Comparison of ENCODE assay signal across 8 cellular contexts in the genomic region with DNA sequence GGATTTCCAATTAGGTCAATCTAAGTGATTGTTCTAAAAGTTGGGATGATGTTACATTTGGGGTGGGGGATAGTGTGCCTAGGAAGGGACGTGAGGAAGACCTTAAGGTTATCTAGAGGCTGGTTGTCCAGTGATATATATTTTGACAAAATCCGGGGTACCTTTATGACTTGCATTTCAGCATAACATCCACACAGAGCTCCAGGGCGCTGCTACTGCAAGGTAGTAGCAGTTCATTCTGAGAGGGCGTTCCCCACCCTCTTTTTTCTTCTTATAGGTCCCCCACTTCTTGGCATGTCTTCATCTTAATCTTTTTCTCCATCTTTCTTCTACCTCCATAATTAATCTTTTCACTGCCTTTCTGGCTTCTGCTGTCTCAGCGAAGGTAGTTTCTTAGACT.
"Had no signal": no experiment of that assay in that cellular context is flagged by ENCODE, and none has a peak within 500 bp of the region (broad histone marks: within the 10 kb centered on the region; RNA-seq: fewer than 3 reads in every experiment).

No MANE protein-coding gene starts in this region.

- H3K4me3 ChIP-seq: GM23248, HAP-1 had no signal

- FAIRE-seq: HTR-8/SVneo had no signal

- H3K4me1 ChIP-seq: HAP-1 had no signal

- H3K36me3 ChIP-seq: HAP-1 had no signal

- DNase-seq: GM23248, GOT3, H7, IMR-90, KBM-7 had no signal

- H3K27ac ChIP-seq: GM23248, KMS-11 had no signal

- H3K9me3 ChIP-seq: HAP-1 had no signal

- H3K4me2 ChIP-seq: KMS-11 had no signal
